In genomic region chr1:234997201-234998173, GRCh38 we compare ENCODE assay signal across 1 cellular context.
TF ChIP-seq lines count a peak whose summit lies in the region.

No MANE protein-coding gene starts in this region.

TF ChIP-seq in HEK293, 187 proteins besides CTCF, POLR2A, EP300 and RAD21 (continued from another document):
- peak; percentile 31; the same call in 1 of the 2 replicates for TF ChIP-seq ZNF580 (tag by site-specific recombination; IDR thresholded peaks at IDR 0.05)
- no peak for TF ChIP-seq ZNF747 (tag by site-specific recombination; IDR thresholded peaks at IDR 0.05)
- TF ChIP-seq ZNF792 (tag by site-specific recombination; IDR thresholded peaks at IDR 0.05), result no peak
- no peak for TF ChIP-seq GLIS1 (tag by site-specific recombination; IDR thresholded peaks at IDR 0.05)
- TF ChIP-seq ZBTB10 (tag by site-specific recombination; IDR thresholded peaks at IDR 0.05), result no peak
- no peak for TF ChIP-seq ZNF529 (tag by site-specific recombination; IDR thresholded peaks at IDR 0.05; ENCODE audit: insufficient replicate concordance)
- peak; percentile 84; the same call in 1 of the 2 replicates for TF ChIP-seq ZNF24 (tag by site-specific recombination; IDR thresholded peaks at IDR 0.05)
- no peak for TF ChIP-seq ZNF175 (tag by site-specific recombination; IDR thresholded peaks at IDR 0.05)
- no peak for TF ChIP-seq PRDM4 (tag by site-specific recombination; IDR thresholded peaks at IDR 0.05)
- TF ChIP-seq ZBTB44 (tag by site-specific recombination; IDR thresholded peaks at IDR 0.05), result no peak
- no peak for TF ChIP-seq ZNF548 (tag by site-specific recombination; IDR thresholded peaks at IDR 0.05)
- TF ChIP-seq BCL11B (tag by site-specific recombination; IDR thresholded peaks at IDR 0.05; ENCODE audit: low read depth), result no peak
- peak; percentile 100 for TF ChIP-seq ZNF660 (tag by site-specific recombination; IDR thresholded peaks at IDR 0.05)
- no peak for TF ChIP-seq ATF2 (tag by site-specific recombination; IDR thresholded peaks at IDR 0.05; ENCODE audit: low read depth)
- peak; percentile 25; the same call in 1 of the 2 replicates for TF ChIP-seq ZNF335 (tag by site-specific recombination; conservative IDR thresholded peaks at IDR 0.05)
- no peak for TF ChIP-seq ZNF658 (tag by site-specific recombination; IDR thresholded peaks at IDR 0.05)
- peak; percentile 84 for TF ChIP-seq INSM2 (tag by site-specific recombination; IDR thresholded peaks at IDR 0.05)
- TF ChIP-seq ZNF692 (tag by site-specific recombination; IDR thresholded peaks at IDR 0.05), result peak; percentile 91
- TF ChIP-seq ZNF600 (tag by site-specific recombination; IDR thresholded peaks at IDR 0.05), result peak; percentile 99
- no peak for TF ChIP-seq ZSCAN30 (tag by site-specific recombination; IDR thresholded peaks at IDR 0.05)
- TF ChIP-seq SP3 (tag by site-specific recombination; IDR thresholded peaks at IDR 0.05), result 0 out of 2 replicates have a peak, but pooled peaks have one; percentile 15
- TF ChIP-seq ZNF2 (tag by site-specific recombination; IDR thresholded peaks at IDR 0.05), result peak; percentile 93
- TF ChIP-seq ZNF214 (tag by site-specific recombination; IDR thresholded peaks at IDR 0.05; ENCODE audit: borderline replicate concordance), result no peak
- TF ChIP-seq ZNF391 (tag by site-specific recombination; IDR thresholded peaks at IDR 0.05; ENCODE audit: borderline replicate concordance, low read depth), result no peak; the same call in 1 of the 2 replicates
- peak; percentile 77 for TF ChIP-seq ZNF513 (tag by site-specific recombination; IDR thresholded peaks at IDR 0.05)
- TF ChIP-seq IKZF3 (tag by site-specific recombination; IDR thresholded peaks at IDR 0.05), result peak; percentile 80
- no peak; the same call in 1 of the 2 replicates for TF ChIP-seq BCL6B (tag by site-specific recombination; IDR thresholded peaks at IDR 0.05)
- TF ChIP-seq SP2 (tag by site-specific recombination; IDR thresholded peaks at IDR 0.05), result peak; percentile 37; the same call in 1 of the 2 replicates
- TF ChIP-seq ZNF221 (tag by site-specific recombination; IDR thresholded peaks at IDR 0.05; ENCODE audit: borderline replicate concordance), result no peak
- no peak for TF ChIP-seq MYNN (tag by site-specific recombination; IDR thresholded peaks at IDR 0.05; ENCODE audit: borderline replicate concordance)
- peak; percentile 85; the same call in 1 of the 2 replicates for TF ChIP-seq ZNF366 (tag by site-specific recombination; conservative IDR thresholded peaks at IDR 0.05)
- no peak for TF ChIP-seq OSR2 (tag by site-specific recombination; IDR thresholded peaks at IDR 0.05)
- no peak for TF ChIP-seq ZNF133 (tag by site-specific recombination; IDR thresholded peaks at IDR 0.05)
- TF ChIP-seq ZNF114 (tag by site-specific recombination; IDR thresholded peaks at IDR 0.05), result no peak
- TF ChIP-seq AEBP2 (tag by site-specific recombination; IDR thresholded peaks at IDR 0.05; ENCODE audit: borderline replicate concordance), result no peak
- peak; percentile 20; the same call in 1 of the 2 replicates for TF ChIP-seq ZNF10 (tag by site-specific recombination; IDR thresholded peaks at IDR 0.05)
